8 cellular contexts compared by ENCODE assay signal in the genomic region with DNA sequence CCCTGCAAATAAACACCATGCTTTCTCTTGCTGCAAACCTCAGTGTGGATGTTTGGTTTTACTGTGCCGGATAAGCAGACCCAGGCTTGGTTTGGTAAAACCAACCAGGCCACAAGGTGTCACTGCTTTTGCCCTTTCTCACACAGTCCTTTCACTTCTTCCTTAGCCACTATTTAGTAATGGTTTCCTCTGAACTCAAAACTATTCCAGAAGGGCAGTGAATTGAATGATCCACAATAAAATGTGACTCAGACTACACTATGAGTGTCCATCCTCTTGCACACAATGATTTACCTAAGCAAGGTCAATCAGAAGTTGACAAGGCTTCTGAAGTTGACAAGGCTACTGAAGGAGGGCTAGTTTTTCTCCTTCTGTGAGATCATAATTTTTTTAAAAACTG.
DNase-seq lines count a peak whose midpoint lies in the region; ATAC-seq and TF ChIP-seq lines count a peak whose summit lies in the region.

No MANE protein-coding gene starts in this region.

- H3K4me1 Mint-ChIP-seq in glutamatergic neuron (ENCODE audit: low read depth, unreplicated experiment): peaks cover 22% of the 10 kb centered on the region

- H3K36me3 Mint-ChIP-seq in glutamatergic neuron (ENCODE audit: unreplicated experiment): no peaks in the 10 kb centered on the region

- peak; percentile 3 for DNase-seq in LoVo (ENCODE audit: low spot score)
- peak; percentile 72 for DNase-seq in epithelial cell of proximal tubule (ENCODE audit: low read depth)
- DNase-seq in putamen (ENCODE audit: low spot score): peak; percentile 36
- no peak for DNase-seq in stomach
- no peak for DNase-seq in glutamatergic neuron
- DNase-seq in SHP77 treated with DMSO at 0.1 percent for 48 hours (lab: John Stamatoyannopoulos, UW): no peak

- no peaks in the 10 kb centered on the region for H3K27me3 Mint-ChIP-seq in glutamatergic neuron (ENCODE audit: unreplicated experiment)

- intact Hi-C loops in stomach (cut with DNase I; ENCODE audit: low total_unique reads): no loop called here

- peak; percentile 56 for TF ChIP-seq CTCF in epithelial cell of proximal tubule (conservative IDR thresholded peaks at IDR 0.05; ENCODE audit: low read depth, low read length)
- no peak for TF ChIP-seq CTCF in stomach (IDR thresholded peaks at IDR 0.05)
- no peak for TF ChIP-seq CTCF in glutamatergic neuron (IDR thresholded peaks at IDR 0.05; ENCODE audit: partially characterized antibody, unreplicated experiment)

- no peak overlapping the region for H3K27ac Mint-ChIP-seq in glutamatergic neuron (ENCODE audit: unreplicated experiment)

- H3K27me3 ChIP-seq in stomach: no peaks in the 10 kb centered on the region

- H3K9me3 ChIP-seq in stomach: no peaks in the 10 kb centered on the region

- H3K4me3 Mint-ChIP-seq in glutamatergic neuron (ENCODE audit: unreplicated experiment): no peak overlapping the region

- H3K36me3 ChIP-seq in stomach: no peaks in the 10 kb centered on the region

- ATAC-seq in GM18907 (IDR thresholded peaks at IDR 0.05; ENCODE audit: unreplicated experiment) (peak; percentile 70), GM21447 (IDR thresholded peaks at IDR 0.05; ENCODE audit: unreplicated experiment) (no peak)

- no peak overlapping the region for H3K27ac ChIP-seq in stomach

- 48 to 71% (median 60%) methylated on average over 1 of the region's 1 CpG for WGBS in stomach, 5 donors

- H3K4me3 ChIP-seq in epithelial cell of proximal tubule (ENCODE audit: low read depth, low read length) (no peak overlapping the region), stomach (no peak overlapping the region)

- TF ChIP-seq EP300 in stomach (IDR thresholded peaks at IDR 0.05): no peak

- no peak for TF ChIP-seq POLR2A in stomach (IDR thresholded peaks at IDR 0.05)

- H3K4me1 ChIP-seq in stomach: peaks cover 0 to 3% (median 0%) of the 10 kb centered on the region in 4 donors

- peaks cover 3% of the 10 kb centered on the region for H3K9me3 Mint-ChIP-seq in glutamatergic neuron (ENCODE audit: unreplicated experiment)

Comparison
In these comparisons a context has a peak if more than half of its experiments do, and no peak if none do; other contexts are left out.
1. DNase-seq: peak in LoVo (single experiment), epithelial cell of proximal tubule (single experiment) and putamen (single experiment); none in stomach (single experiment), glutamatergic neuron (single experiment) and SHP77 treated with DMSO at 0.1 percent for 48 hours (single experiment).